ENCODE assay signal across 26 cellular contexts in genomic region chr9:86517475-86517874, GRCh38.
"Had no signal": no experiment of that assay in that cellular context is flagged by ENCODE, and none has a peak within 500 bp of the region (broad histone marks: within the 10 kb centered on the region; RNA-seq: fewer than 3 reads in every experiment).

No MANE protein-coding gene starts in this region.

- ATAC-seq: stimulated activated effector memory CD8-positive, alpha-beta T cell treated with anti-CD3 and anti-CD28 coated beads, Interleukin-12 subunit alpha, Interleukin-12 subunit beta, amount 100 ng/mL, for 72 hours; stimulated activated memory B cell treated with anti-CD40 and anti-IgM and Interleukin-4, amounts not matched to agents 10 μg/mL and 1 μg/mL and 100 μg/mL, for 72 hours; stimulated activated naive B cell treated with anti-CD40 and anti-IgM and Interleukin-4, amounts not matched to agents 10 μg/mL and 1 μg/mL and 100 μg/mL, for 72 hours; stimulated activated naive CD8-positive, alpha-beta T cell treated with anti-CD3 and anti-CD28 coated beads, Interleukin-15, amount 100 ng/mL, for 72 hours; stimulated activated naive CD8-positive, alpha-beta T cell treated with anti-CD3 and anti-CD28 coated beads, Interleukin-15, Interleukin-2, amounts not matched to agents 100 U/mL and 50 U/mL, for 24 hours; upper lobe of right lung had no signal

- H3K27ac ChIP-seq: stomach, suprapubic skin, testis, thoracic aorta, thyroid gland, tibial artery, tibial nerve, transverse colon, upper lobe of left lung, upper lobe of right lung, vagina had no signal

- H3K27me3 ChIP-seq: stomach, testis, thyroid gland, tibial artery, tibial nerve, transverse colon, upper lobe of left lung, upper lobe of right lung, uterus, vagina had no signal

- H3K4me3 ChIP-seq: stomach, suprapubic skin, testis, thoracic aorta, thyroid gland, tibial artery, tibial nerve, transverse colon, upper lobe of left lung, upper lobe of right lung, uterus, vagina had no signal

- H3K36me3 ChIP-seq: stomach, suprapubic skin, thoracic aorta, thyroid gland, tibial artery, tibial nerve, transverse colon, upper lobe of left lung, upper lobe of right lung, uterus, vagina had no signal

- H3K9me3 ChIP-seq: stomach, suprapubic skin, testis, thoracic aorta, thyroid gland, tibial artery, tibial nerve, transverse colon, upper lobe of left lung, upper lobe of right lung, uterus, vagina had no signal

- H3K4me1 ChIP-seq: suprapubic skin, testis, thyroid gland, tibial nerve, transverse colon, upper lobe of left lung, upper lobe of right lung, uterus, vagina had no signal

- DNase-seq: stimulated activated CD4-positive, alpha-beta T cell treated with anti-CD3 and anti-CD28 coated beads, Interleukin-2, amount 100 ng/mL, for 48 hours; stimulated activated CD4-positive, alpha-beta T cell treated with anti-CD3 and anti-CD28 coated beads, Interleukin-4, amount 100 ng/mL, for 1 hour; stimulated activated CD4-positive, alpha-beta T cell treated with anti-CD3 and anti-CD28 coated beads, Interleukin-4, amount 100 ng/mL, for 24 hours; stimulated activated CD4-positive, alpha-beta T cell treated with anti-CD3 and anti-CD28 coated beads, Interleukin-4, amount 100 ng/mL, for 4 hours; stimulated activated CD8-positive, alpha-beta memory T cell treated with anti-CD3 and anti-CD28 coated beads, Interleukin-4, amount 100 ng/mL, for 48 hours; stimulated activated naive B cell treated with anti-CD40 and anti-IgM and Interleukin-4, amounts not matched to agents 10 μg/mL and 1 μg/mL and 100 μg/mL, for 72 hours; stimulated activated naive CD4-positive, alpha-beta T cell; stimulated activated naive CD4-positive, alpha-beta T cell treated with Interleukin-2 at 50 U/mL for 16 hours; stimulated activated naive CD8-positive, alpha-beta T cell treated with anti-CD3 and anti-CD28 coated beads, Interleukin-15, amount 100 ng/mL, for 72 hours; stimulated activated naive CD8-positive, alpha-beta T cell treated with anti-CD3 and anti-CD28 coated beads, Interleukin-15, Interleukin-2, amounts not matched to agents 100 U/mL and 50 U/mL, for 24 hours; stomach; substantia nigra; testis; thyroid gland; tibial artery; transverse colon; trophoblast cell; upper lobe of left lung; upper lobe of right lung; uterus had no signal
